ENCODE assay signal across 1 cellular context in genomic region chr5:96668725-96669124, GRCh38.
TF ChIP-seq lines count a peak whose summit lies in the region.

No MANE protein-coding gene starts in this region.

TF ChIP-seq in HEK293T, 16 proteins besides CTCF, POLR2A, EP300 and RAD21 (continued from another document):
- TF ChIP-seq ELF4 (IDR thresholded peaks at IDR 0.05): no peak
- no peak for TF ChIP-seq LEF1 (IDR thresholded peaks at IDR 0.05; ENCODE audit: borderline replicate concordance)
- TF ChIP-seq FOXM1 (IDR thresholded peaks at IDR 0.05; ENCODE audit: borderline replicate concordance): no peak
- no peak for TF ChIP-seq ARNT (IDR thresholded peaks at IDR 0.05)
- no peak for TF ChIP-seq BHLHE40 (IDR thresholded peaks at IDR 0.05; ENCODE audit: borderline replicate concordance)
TF ChIP-seq in HEK293T: peak in this region for 0.
